Comparison of ENCODE assay signal across 15 cellular contexts in genomic region chr7:30149640-30150272, GRCh38. TPM values are rescaled to one million over a fixed set of nuclear protein-coding genes. Genes with fewer than 3 reads are reported as not detected.
DNase-seq lines count a peak whose midpoint lies in the region; ATAC-seq, FAIRE-seq and TF ChIP-seq lines count a peak whose summit lies in the region.
"Had no signal": no experiment of that assay in that cellular context is flagged by ENCODE, and none has a peak within 500 bp of the region (broad histone marks: within the 10 kb centered on the region; RNA-seq: fewer than 3 reads in every experiment).

No MANE protein-coding gene starts in this region.

- DNase-seq in Jurkat, Clone E6-1 (ENCODE audit: low read depth, low spot score): no peak
- DNase-seq in breast epithelium (ENCODE audit: low spot score in 2 of 2) (no peak), pancreas (peak in 1 of 6 donors; percentile 9), T1000 (lab: John Stamatoyannopoulos, UW) (no peak), NCI-H526 treated with DMSO at 0.1 percent for 48 hours (lab: John Stamatoyannopoulos, UW) (no peak), small intestine (no peak)
- DNase-seq: dermis blood vessel endothelial cell, gastrocnemius medialis, Kasumi-1, NCI-H1105, NCI-H524 treated with DMSO at 0.1 percent for 48 hours, SW 1271 had no signal

- H3K4me3 ChIP-seq in Jurkat, Clone E6-1 (ENCODE audit: low read length): peak overlapping the region; percentile 49
- H3K4me3 ChIP-seq in breast epithelium (no peak overlapping the region), pancreas (no peak overlapping the region), small intestine (ENCODE audit: low read depth in 1 of 2, low read length in 2 of 2) (no peak overlapping the region)
- H3K4me3 ChIP-seq: gastrocnemius medialis, thoracic aorta had no signal

- no peak for TF ChIP-seq POLR2A in breast epithelium (IDR thresholded peaks at IDR 0.05)

- ATAC-seq in pancreas: peak; percentile 36 to 78 (median 64)
- ATAC-seq: gastrocnemius medialis had no signal

- H3K36me3 ChIP-seq in breast epithelium (no peaks in the 10 kb centered on the region), pancreas (peaks cover 0 to 6% (median 0%) of the 10 kb centered on the region in 3 donors), small intestine (ENCODE audit: control insufficient read depth in 2 of 2, insufficient read depth in 2 of 2, low read length in 2 of 2) (no peaks in the 10 kb centered on the region)

- H3K9me3 ChIP-seq in breast epithelium (no peaks in the 10 kb centered on the region), pancreas (no peaks in the 10 kb centered on the region), small intestine (ENCODE audit: control insufficient read depth, low read depth) (no peaks in the 10 kb centered on the region)
- H3K9me3 ChIP-seq: gastrocnemius medialis, thoracic aorta had no signal

- H3K27me3 ChIP-seq in breast epithelium (no peaks in the 10 kb centered on the region), pancreas (no peaks in the 10 kb centered on the region), small intestine (ENCODE audit: control insufficient read depth in 2 of 2, insufficient read depth in 2 of 2, low read length in 2 of 2) (no peaks in the 10 kb centered on the region)
- H3K27me3 ChIP-seq: gastrocnemius medialis had no signal

- 55 to 58% methylated on average over 7 of the region's 7 CpGs for WGBS in pancreas, 2 donors
- 90 to 95% (median 94%) methylated on average over 7 of the region's 7 CpGs for WGBS in small intestine, 3 donors

- TF ChIP-seq CTCF in C4-2B (conservative IDR thresholded peaks at IDR 0.05): no peak
- TF ChIP-seq CTCF in breast epithelium (IDR thresholded peaks at IDR 0.05): no peak
- no peak for TF ChIP-seq CTCF in pancreas (IDR thresholded peaks at IDR 0.05)

- H3K27ac ChIP-seq in C4-2B: peak overlapping the region; percentile 12
- peak overlapping the region; percentile 83 to 88 for H3K27ac ChIP-seq in breast epithelium
- peak overlapping the region in 2 of 4 donors; percentile 8 to 47 for H3K27ac ChIP-seq in pancreas
- no peak overlapping the region for H3K27ac ChIP-seq in small intestine (ENCODE audit: low read depth in 1 of 2, low read length in 1 of 2)
- H3K27ac ChIP-seq: thoracic aorta had no signal

- intact Hi-C loops in breast epithelium (cut with DNase I; ENCODE audit: low total_unique reads): no loop called here
- intact Hi-C loops in pancreas (cut with DNase I): no loop called here

- FAIRE-seq in pancreas (lab: Jason Lieb, UNC) (no peak), small intestine (lab: Jason Lieb, UNC) (no peak)
- FAIRE-seq: bronchial epithelial cell had no signal

- no peaks in the 10 kb centered on the region for H3K4me1 ChIP-seq in breast epithelium
- peaks cover 0 to 12% (median 6%) of the 10 kb centered on the region in 3 donors for H3K4me1 ChIP-seq in pancreas
- H3K4me1 ChIP-seq in small intestine (ENCODE audit: control insufficient read depth in 2 of 2, insufficient read depth in 1 of 2, low read depth in 1 of 2, low read length in 1 of 2): no peaks in the 10 kb centered on the region

RNA-seq across cellular contexts. Expression of gene MTURN, which starts 15.0 kb away (rescaled TPM):
- 7.3 TPM for polyA plus RNA-seq in Jurkat, Clone E6-1 (2012; ENCODE audit: insufficient read depth, insufficient read length)
- total RNA-seq in breast epithelium (100 to 1,000 TPM in 1 of 3 donors, 10 to 100 TPM in 2; 56.0 to 199 (median 62.5) TPM), pancreas (10 to 100 TPM in 4 of 6 donors, 1 to 10 TPM in 2; 8.7 to 12.8 (median 11.4) TPM)
- polyA plus RNA-seq in pancreas (10 to 100 TPM in 1 of 2 donors, 1 to 10 TPM in 1; 8.7 to 14.9 TPM), small intestine (10 to 100 TPM in 1 of 3 donors, 1 to 10 TPM in 2; 2.2 to 10.0 (median 4.1) TPM)

Comparison
In these comparisons a context has a peak if more than half of its experiments do, and no peak if none do; other contexts are left out.
1. H3K27ac ChIP-seq: peak in C4-2B (single experiment) and breast epithelium (2 of 2); none in small intestine (0 of 2).
2. RNA of gene MTURN, which starts 15.0 kb away (total RNA-seq): 56.0 to 199 TPM in breast epithelium; 8.7 to 12.8 TPM in pancreas; every median in the first group is over 4 times any median in the second.